ENCODE assay signal across 18 cellular contexts in the genomic region with DNA sequence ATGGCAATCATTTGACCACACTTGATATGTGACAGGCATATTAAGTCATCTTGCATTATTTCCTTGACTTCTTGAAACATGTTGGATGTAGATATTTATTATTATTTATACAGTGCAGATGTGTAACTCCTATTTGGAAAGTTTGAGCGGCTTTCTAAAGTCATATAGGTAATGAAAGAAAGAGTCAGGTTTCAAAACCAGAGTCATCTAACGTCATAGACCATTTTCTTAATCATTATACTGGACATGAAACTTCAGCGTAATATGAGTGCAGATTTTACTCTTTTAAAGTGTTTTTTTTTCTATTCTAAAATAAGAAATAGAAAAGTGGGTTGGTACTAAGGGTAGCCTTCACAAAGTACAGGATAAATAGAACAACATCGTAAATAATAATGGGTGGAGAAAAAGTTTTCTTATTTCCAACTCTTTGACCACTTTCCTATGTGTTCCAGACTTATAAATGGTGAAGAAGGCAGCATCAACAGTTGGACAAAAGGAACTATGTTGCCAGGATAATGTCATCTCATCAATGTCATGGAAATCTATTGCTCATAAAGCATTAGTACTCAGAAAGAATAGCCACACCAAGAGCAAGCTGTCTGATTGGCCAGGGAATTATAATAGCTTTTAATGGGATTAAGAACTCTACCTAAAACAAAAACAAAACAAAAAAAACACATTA.
DNase-seq lines count a peak whose midpoint lies in the region; ATAC-seq, FAIRE-seq and TF ChIP-seq lines count a peak whose summit lies in the region.
"Had no signal": no experiment of that assay in that cellular context is flagged by ENCODE, and none has a peak within 500 bp of the region (broad histone marks: within the 10 kb centered on the region; RNA-seq: fewer than 3 reads in every experiment).

No MANE protein-coding gene starts in this region.

- no peaks in the 10 kb centered on the region for H3K27me3 Mint-ChIP-seq in astrocyte (ENCODE audit: low read depth, unreplicated experiment)
- H3K27me3 Mint-ChIP-seq: IgD-negative memory B cell had no signal

- WGBS in testis, 2 donors = 95 to 96% methylated on average over 4 of the region's 4 CpGs

- DNase-seq in astrocyte (ENCODE audit: low read depth) = no peak
- no peak for DNase-seq in OCI-M2 (lab: John Stamatoyannopoulos, UW; ENCODE audit: unreplicated experiment)
- no peak for DNase-seq in substantia nigra (lab: John Stamatoyannopoulos, UW)
- DNase-seq in testis = no peak
- DNase-seq: adrenal gland, caudate nucleus, EL, esophagus squamous epithelium, MV-4-11, NCI-H2029 treated with DMSO at 0.1 percent for 48 hours, NCI-H524, ovary had no signal

- H3K9ac ChIP-seq in astrocyte (ENCODE audit: low read length) = no peak overlapping the region

- no peak overlapping the region for H3K27ac Mint-ChIP-seq in astrocyte (ENCODE audit: unreplicated experiment)
- H3K27ac Mint-ChIP-seq: IgD-negative memory B cell, WTC11 had no signal

- H3K4me3 ChIP-seq in astrocyte (ENCODE audit: insufficient read depth, low read depth, low read length) (no peak overlapping the region), testis (no peak overlapping the region)
- H3K4me3 ChIP-seq: adrenal gland, esophagus squamous epithelium, ovary had no signal

- no peak for TF ChIP-seq POLR2A in testis (IDR thresholded peaks at IDR 0.05)

- H3K9me3 Mint-ChIP-seq in astrocyte (ENCODE audit: unreplicated experiment) = no peaks in the 10 kb centered on the region
- H3K9me3 Mint-ChIP-seq: WTC11 had no signal

- H4K20me1 ChIP-seq in astrocyte (ENCODE audit: insufficient read depth, low read length) = no peaks in the 10 kb centered on the region

- no peak overlapping the region for H3K4me2 ChIP-seq in astrocyte (ENCODE audit: low read length)

- H3K79me2 ChIP-seq in astrocyte (ENCODE audit: insufficient read depth, low read length) = no peaks in the 10 kb centered on the region

- H3K4me1 Mint-ChIP-seq in astrocyte (ENCODE audit: low read depth, unreplicated experiment) = no peaks in the 10 kb centered on the region
- H3K4me1 Mint-ChIP-seq: IgD-negative memory B cell had no signal

- no peaks in the 10 kb centered on the region for H3K36me3 Mint-ChIP-seq in astrocyte (ENCODE audit: low read depth, unreplicated experiment)
- H3K36me3 Mint-ChIP-seq: IgD-negative memory B cell, WTC11 had no signal

- H3K4me3 Mint-ChIP-seq in astrocyte (ENCODE audit: unreplicated experiment) = no peak overlapping the region
- H3K4me3 Mint-ChIP-seq: IgD-negative memory B cell, WTC11 had no signal

- no peak overlapping the region for H3K27ac ChIP-seq in astrocyte (ENCODE audit: low read depth, low read length)
- no peak overlapping the region for H3K27ac ChIP-seq in substantia nigra (ENCODE audit: low read depth, low read length, poor library complexity, severe bottlenecking)
- H3K27ac ChIP-seq in testis = no peak overlapping the region
- H3K27ac ChIP-seq: adrenal gland, esophagus squamous epithelium, ovary had no signal

- no peaks in the 10 kb centered on the region for H3K9me3 ChIP-seq in astrocyte (ENCODE audit: insufficient read depth, low read depth, low read length)
- no peaks in the 10 kb centered on the region for H3K9me3 ChIP-seq in testis
- H3K9me3 ChIP-seq: adrenal gland, esophagus squamous epithelium, ovary had no signal

- H3K27me3 ChIP-seq in astrocyte (ENCODE audit: insufficient read depth, low read length) (no peaks in the 10 kb centered on the region), testis (no peaks in the 10 kb centered on the region)
- H3K27me3 ChIP-seq: adrenal gland, esophagus squamous epithelium had no signal

- H3K4me1 ChIP-seq in astrocyte (ENCODE audit: insufficient read depth, low read length) (no peaks in the 10 kb centered on the region), testis (no peaks in the 10 kb centered on the region)
- H3K4me1 ChIP-seq: esophagus squamous epithelium had no signal

- no peak overlapping the region for H2AFZ ChIP-seq in astrocyte (ENCODE audit: low read depth, low read length)

- H3K36me3 ChIP-seq in astrocyte (ENCODE audit: insufficient read depth, low read length) (no peaks in the 10 kb centered on the region), testis (ENCODE audit: low read depth, missing control alignments) (no peaks in the 10 kb centered on the region)
- H3K36me3 ChIP-seq: adrenal gland, esophagus squamous epithelium, ovary had no signal

- intact Hi-C loops in testis (cut with DNase I; ENCODE audit: low total_unique reads) = no loop called here

- ATAC-seq in GM18867 (IDR thresholded peaks at IDR 0.05; ENCODE audit: unreplicated experiment) = peak; percentile 77
- ATAC-seq in GM21528 (IDR thresholded peaks at IDR 0.05; ENCODE audit: low FRiP score, unreplicated experiment) = peak; percentile 59
- ATAC-seq in HG03175 (IDR thresholded peaks at IDR 0.05; ENCODE audit: unreplicated experiment) = peak; percentile 75
- ATAC-seq: WTC11 had no signal

- TF ChIP-seq CTCF in astrocyte (IDR thresholded peaks at IDR 0.05; ENCODE audit: insufficient read depth, low read depth, low read length) (no peak), testis (IDR thresholded peaks at IDR 0.05) (no peak)

- FAIRE-seq in astrocyte (lab: Jason Lieb, UNC) = peak; percentile 50
- FAIRE-seq: GM19239 had no signal
